In genomic region chr3:38988955-38989354, GRCh38 we compare ENCODE assay signal across 30 cellular contexts.
"Had no signal": no experiment of that assay in that cellular context is flagged by ENCODE, and none has a peak within 500 bp of the region (broad histone marks: within the 10 kb centered on the region; RNA-seq: fewer than 3 reads in every experiment).

No MANE protein-coding gene starts in this region.

- H3K27ac Mint-ChIP-seq: activated CD4-positive, alpha-beta memory T cell treated with anti-CD3 and anti-CD28 coated beads, Interleukin-2, amount 10 ng/mL, durations not matched to agents 7 days and 5 days; activated CD4-positive, alpha-beta T cell treated with anti-CD3 and anti-CD28 coated beads, Interleukin-2, amount 10 ng/mL, durations not matched to agents 7 days and 5 days; activated naive CD4-positive, alpha-beta T cell treated with anti-CD3 and anti-CD28 coated beads, Interleukin-2, amount 10 ng/mL, durations not matched to agents 7 days and 5 days; activated naive CD4-positive, alpha-beta T cell treated with anti-CD3 and anti-CD28 coated beads, Interleukin-2, amount 50 U/mL, for 72 hours; activated naive CD8-positive, alpha-beta T cell treated with anti-CD3 and anti-CD28 coated beads, Interleukin-2, amount 10 ng/mL, durations not matched to agents 7 days and 5 days; activated T-cell treated with anti-CD3 and anti-CD28 coated beads, Interleukin-2, amount 50 U/mL, for 24 hours; activated T-cell treated with anti-CD3 and anti-CD28 coated beads, Interleukin-2, amount 50 U/mL, for 72 hours; brain; T-helper 17 cell; T-helper 2 cell treated with Interferon-gamma antibody and Interleukin-4, amounts not matched to agents 5 μg/mL and 100 μg/mL, for 36 hours had no signal

- H3K4me3 Mint-ChIP-seq: activated CD4-positive, alpha-beta memory T cell treated with anti-CD3 and anti-CD28 coated beads, Interleukin-2, amount 10 ng/mL, durations not matched to agents 7 days and 5 days; activated CD4-positive, alpha-beta T cell treated with anti-CD3 and anti-CD28 coated beads, Interleukin-2, amount 10 ng/mL, durations not matched to agents 7 days and 5 days; activated naive CD4-positive, alpha-beta T cell treated with anti-CD3 and anti-CD28 coated beads, Interleukin-2, amount 10 ng/mL, durations not matched to agents 7 days and 5 days; activated naive CD8-positive, alpha-beta T cell treated with anti-CD3 and anti-CD28 coated beads, Interleukin-2, amount 10 ng/mL, durations not matched to agents 7 days and 5 days; activated T-cell treated with anti-CD3 and anti-CD28 coated beads, Interleukin-2, amount 50 U/mL, for 24 hours; activated T-cell treated with anti-CD3 and anti-CD28 coated beads, Interleukin-2, amount 50 U/mL, for 72 hours; brain; T-helper 17 cell; T-helper 2 cell treated with Interferon-gamma antibody and Interleukin-4, amounts not matched to agents 5 μg/mL and 100 μg/mL, for 36 hours had no signal

- H3K27ac ChIP-seq: ascending aorta, breast epithelium, cardiac muscle cell, colonic mucosa, epithelial cell of prostate had no signal

- H3K36me3 ChIP-seq: ascending aorta, breast epithelium, cardiac muscle cell, colonic mucosa had no signal

- H3K27me3 ChIP-seq: ascending aorta, breast epithelium, cardiac muscle cell, colonic mucosa had no signal

- DNase-seq: activated CD4-positive, alpha-beta memory T cell treated with anti-CD3 and anti-CD28 coated beads, Interleukin-2, amount 10 ng/mL, durations not matched to agents 7 days and 5 days; activated CD4-positive, alpha-beta T cell treated with anti-CD3 and anti-CD28 coated beads for 1 hour; activated CD4-positive, alpha-beta T cell treated with anti-CD3 and anti-CD28 coated beads for 4 hours; activated CD4-positive, alpha-beta T cell treated with anti-CD3 and anti-CD28 coated beads, Interleukin-2, amount 10 ng/mL, durations not matched to agents 7 days and 5 days; activated CD4-positive, alpha-beta T cell treated with anti-CD3 and anti-CD28 coated beads, Interleukin-2, amount 50 U/mL, for 4 hours; activated CD4-positive, CD25-positive, alpha-beta regulatory T cell; activated CD8-positive, alpha-beta memory T cell treated with anti-CD3 and anti-CD28 coated beads, Interleukin-2, amount 50 U/mL, for 48 hours; activated gamma-delta T cell; activated naive CD4-positive, alpha-beta T cell; activated naive CD4-positive, alpha-beta T cell treated with anti-CD3 and anti-CD28 coated beads, Interleukin-2, amount 10 ng/mL, durations not matched to agents 7 days and 5 days; activated naive CD8-positive, alpha-beta T cell treated with anti-CD3 and anti-CD28 coated beads, Interleukin-2, amount 10 ng/mL, durations not matched to agents 7 days and 5 days; activated T-cell treated with anti-CD3 and anti-CD28 coated beads for 4 hours; activated T-cell treated with anti-CD3 and anti-CD28 coated beads, Interleukin-2, amount 50 U/mL, for 24 hours; activated T-cell treated with anti-CD3 and anti-CD28 coated beads, Interleukin-2, amount 50 U/mL, for 72 hours; central memory CD4-positive, alpha-beta T cell; cerebellar nuclear complex; colonic mucosa; effector CD8-positive, alpha-beta T cell; foreskin fibroblast; head of caudate nucleus; T-helper 1 cell; T-helper 17 cell; T1000 had no signal

- H3K9me3 Mint-ChIP-seq: activated CD4-positive, alpha-beta memory T cell treated with anti-CD3 and anti-CD28 coated beads, Interleukin-2, amount 10 ng/mL, durations not matched to agents 7 days and 5 days; activated CD4-positive, alpha-beta T cell treated with anti-CD3 and anti-CD28 coated beads, Interleukin-2, amount 10 ng/mL, durations not matched to agents 7 days and 5 days; activated naive CD4-positive, alpha-beta T cell treated with anti-CD3 and anti-CD28 coated beads, Interleukin-2, amount 10 ng/mL, durations not matched to agents 7 days and 5 days; activated naive CD4-positive, alpha-beta T cell treated with anti-CD3 and anti-CD28 coated beads, Interleukin-2, amount 50 U/mL, for 72 hours; activated naive CD8-positive, alpha-beta T cell treated with anti-CD3 and anti-CD28 coated beads, Interleukin-2, amount 10 ng/mL, durations not matched to agents 7 days and 5 days; activated T-cell treated with anti-CD3 and anti-CD28 coated beads, Interleukin-2, amount 50 U/mL, for 24 hours; activated T-cell treated with anti-CD3 and anti-CD28 coated beads, Interleukin-2, amount 50 U/mL, for 72 hours; T-helper 2 cell treated with Interferon-gamma antibody and Interleukin-4, amounts not matched to agents 5 μg/mL and 100 μg/mL, for 36 hours had no signal

- ATAC-seq: activated naive CD4-positive, alpha-beta T cell treated with anti-CD3 and anti-CD28 coated beads, Interleukin-2, amount 50 U/mL, for 72 hours; activated T-cell treated with anti-CD3 and anti-CD28 coated beads, Interleukin-2, amount 50 U/mL, for 72 hours; T-helper 17 cell had no signal

- H3K4me1 ChIP-seq: ascending aorta, breast epithelium, colonic mucosa had no signal

- H3K9me3 ChIP-seq: ascending aorta, breast epithelium, colonic mucosa had no signal

- H3K4me1 Mint-ChIP-seq: activated CD4-positive, alpha-beta memory T cell treated with anti-CD3 and anti-CD28 coated beads, Interleukin-2, amount 10 ng/mL, durations not matched to agents 7 days and 5 days; activated CD4-positive, alpha-beta T cell treated with anti-CD3 and anti-CD28 coated beads, Interleukin-2, amount 10 ng/mL, durations not matched to agents 7 days and 5 days; activated naive CD4-positive, alpha-beta T cell treated with anti-CD3 and anti-CD28 coated beads, Interleukin-2, amount 10 ng/mL, durations not matched to agents 7 days and 5 days; activated naive CD8-positive, alpha-beta T cell treated with anti-CD3 and anti-CD28 coated beads, Interleukin-2, amount 10 ng/mL, durations not matched to agents 7 days and 5 days; T-helper 17 cell had no signal

- H3K4me3 ChIP-seq: ascending aorta, breast epithelium, cardiac muscle cell, colonic mucosa had no signal

- H3K36me3 Mint-ChIP-seq: activated naive CD4-positive, alpha-beta T cell treated with anti-CD3 and anti-CD28 coated beads, Interleukin-2, amount 10 ng/mL, durations not matched to agents 7 days and 5 days; activated naive CD4-positive, alpha-beta T cell treated with anti-CD3 and anti-CD28 coated beads, Interleukin-2, amount 50 U/mL, for 72 hours; activated naive CD8-positive, alpha-beta T cell treated with anti-CD3 and anti-CD28 coated beads, Interleukin-2, amount 10 ng/mL, durations not matched to agents 7 days and 5 days; brain had no signal
